In genomic region chr14:93116676-93117200, GRCh38 we compare ENCODE assay signal across 9 cellular contexts. TPM values are rescaled to one million over a fixed set of nuclear protein-coding genes. Genes with fewer than 3 reads are reported as not detected.
DNase-seq lines count a peak whose midpoint lies in the region; ATAC-seq and TF ChIP-seq lines count a peak whose summit lies in the region.
"Had no signal": no experiment of that assay in that cellular context is flagged by ENCODE, and none has a peak within 500 bp of the region (broad histone marks: within the 10 kb centered on the region; RNA-seq: fewer than 3 reads in every experiment).

No MANE protein-coding gene starts in this region.

- peak overlapping the region; percentile 65 for H3K4me3 Mint-ChIP-seq in WTC11
- H3K4me3 Mint-ChIP-seq in stimulated activated effector memory CD8-positive, alpha-beta T cell treated with anti-CD3 and anti-CD28 coated beads, Interleukin-12 subunit alpha, Interleukin-12 subunit beta, amount 100 ng/mL, for 72 hours, result peak overlapping the region; percentile 71

- H3K4me1 Mint-ChIP-seq in WTC11, result peaks cover 27% of the 10 kb centered on the region
- peaks cover 32% of the 10 kb centered on the region for H3K4me1 Mint-ChIP-seq in stimulated activated effector memory CD8-positive, alpha-beta T cell treated with anti-CD3 and anti-CD28 coated beads, Interleukin-12 subunit alpha, Interleukin-12 subunit beta, amount 100 ng/mL, for 72 hours

- POLR2A ChIA-PET in HCT116 (lab: Charles Lee) (interaction anchor here (0.7 kb wide), 1 partner anchor 15 kb away, joined by 3 read pairs; no protein-coding TSS in a partner anchor), WTC11 (lab: Charles Lee) (no interaction called here)

- H3K4me1 ChIP-seq in HCT116 (ENCODE audit: control insufficient read depth in 1 of 2, insufficient read depth in 2 of 2, low read length in 2 of 2) (peaks cover 16 to 34% of the 10 kb centered on the region in 2 experiments; a peak in 3 of 4 replicates), right cardiac atrium (ENCODE audit: control insufficient read depth, insufficient read depth, low read length) (peaks cover 7% of the 10 kb centered on the region)

- no TSS peak for BruUV-seq in HCT116 (replicated peaks; lab: Mats Ljungman, UMichigan)

- no peaks in the 10 kb centered on the region for H3K36me3 ChIP-seq in HCT116 (ENCODE audit: control insufficient read depth in 1 of 2, insufficient read depth in 2 of 2, low read length in 2 of 2)

- ATAC-seq in HCT116 (no peak), WTC11 (no peak), right cardiac atrium (no peak), HG03039 (IDR thresholded peaks at IDR 0.05; ENCODE audit: unreplicated experiment) (no peak)
- no peak for ATAC-seq in stimulated activated effector memory CD8-positive, alpha-beta T cell treated with anti-CD3 and anti-CD28 coated beads, Interleukin-12 subunit alpha, Interleukin-12 subunit beta, amount 100 ng/mL, for 72 hours

- TF ChIP-seq RAD21 in HCT116 (IDR thresholded peaks at IDR 0.05; ENCODE audit: low read depth), result no peak

- H3K27ac ChIP-seq in HCT116 (ENCODE audit: low read depth, low read length), result peak overlapping the region; percentile 90
- H3K27ac ChIP-seq in right cardiac atrium (ENCODE audit: low read length), result peak overlapping the region; percentile 68

- intact Hi-C loops in HCT116 (cut with micrococcal nuclease), result loop anchor here (10.0 kb wide), 1 partner anchor 498 kb away; no protein-coding TSS in a partner anchor
- intact Hi-C loops in right cardiac atrium (cut with DNase I), result loop anchor here in 1 of 4 donors (10.0 kb wide), 2 partner anchors 82 to 152 kb away; no protein-coding TSS in a partner anchor

- no peak for DNase-seq in HCT116 (ENCODE audit: low read depth, low spot score)
- DNase-seq in WTC11 (ENCODE audit: low spot score), result no peak
- no peak for DNase-seq in right cardiac atrium
- DNase-seq in stimulated activated effector memory CD8-positive, alpha-beta T cell treated with anti-CD3 and anti-CD28 coated beads, Interleukin-12 subunit alpha, Interleukin-12 subunit beta, amount 100 ng/mL, for 72 hours (ENCODE audit: low spot score in 2 of 2), result no peak
- DNase-seq in SK-N-DZ (ENCODE audit: low spot score), result no peak
- no peak for DNase-seq in epidermal melanocyte (ENCODE audit: insufficient read length, low spot score)
- DNase-seq: islet precursor cell, SW 1271 had no signal

- peaks cover 3% of the 10 kb centered on the region; the same call in 1 of the 2 replicates for H4K20me1 ChIP-seq in HCT116 (ENCODE audit: insufficient read depth)

- H3K36me3 Mint-ChIP-seq in WTC11, result no peaks in the 10 kb centered on the region
- no peaks in the 10 kb centered on the region for H3K36me3 Mint-ChIP-seq in stimulated activated effector memory CD8-positive, alpha-beta T cell treated with anti-CD3 and anti-CD28 coated beads, Interleukin-12 subunit alpha, Interleukin-12 subunit beta, amount 100 ng/mL, for 72 hours

- peak overlapping the region; percentile 83 for H3K9ac ChIP-seq in HCT116 (ENCODE audit: low read length)

- no peaks in the 10 kb centered on the region for H3K9me2 ChIP-seq in HCT116 (ENCODE audit: insufficient read depth)

- H3K27ac Mint-ChIP-seq in WTC11, result 0 out of 2 replicates have a peak overlapping the region, but pooled peaks have one; percentile 19
- H3K27ac Mint-ChIP-seq in stimulated activated effector memory CD8-positive, alpha-beta T cell treated with anti-CD3 and anti-CD28 coated beads, Interleukin-12 subunit alpha, Interleukin-12 subunit beta, amount 100 ng/mL, for 72 hours, result peak overlapping the region; percentile 88

- H3K27me3 ChIP-seq in HCT116 (ENCODE audit: insufficient read depth, low read length) (no peaks in the 10 kb centered on the region), right cardiac atrium (ENCODE audit: control insufficient read depth, insufficient read depth) (no peaks in the 10 kb centered on the region)

- peaks cover 19% of the 10 kb centered on the region for H3K79me2 ChIP-seq in HCT116 (ENCODE audit: insufficient read depth, low read length)

- WGBS in right cardiac atrium, result 85% methylated on average over 11 of the region's 11 CpGs

- H3K27me3 Mint-ChIP-seq in WTC11 (ENCODE audit: low read depth), result no peaks in the 10 kb centered on the region; the same call in 1 of the 2 replicates

- peak overlapping the region; percentile 99 for H3K4me2 ChIP-seq in HCT116 (ENCODE audit: low read length)

- no peaks in the 10 kb centered on the region for H3K9me3 ChIP-seq in HCT116 (ENCODE audit: control insufficient read depth in 1 of 2, insufficient read depth in 1 of 2, low read depth in 1 of 2, low read length in 2 of 2)
- no peaks in the 10 kb centered on the region for H3K9me3 ChIP-seq in right cardiac atrium (ENCODE audit: control insufficient read depth, low read length)

- TF ChIP-seq POLR2A in HCT116 (IDR thresholded peaks at IDR 0.05; ENCODE audit: borderline replicate concordance, extremely low read depth, insufficient read depth, insufficient read length), result no peak

- CTCF ChIA-PET in HCT116 (lab: Charles Lee), result interaction anchor here (0.7 kb wide), 1 partner anchor 170 kb away, joined by 3 read pairs; no protein-coding TSS in a partner anchor
- CTCF ChIA-PET in WTC11 (lab: Charles Lee), result interaction anchor here (0.6 to 5.4 kb wide), 17 partner anchors 10 to 430 kb away, joined by 3 to 131 read pairs (median 4); partner anchors contain the start of genes GON7, LYSET and MOAP1

- peak overlapping the region; percentile 56 to 92 for H3K4me3 ChIP-seq in HCT116 (replicated peaks in 1 of 2; ENCODE audit: low read depth in 1 of 2, low read length in 2 of 2)
- H3K4me3 ChIP-seq in right cardiac atrium (ENCODE audit: low read length), result peak overlapping the region; percentile 80

- RAD21 ChIA-PET in HCT116 (lab: Charles Lee; ENCODE audit: low non-redundant PET in 1 of 2, low total read pairs in 2 of 2, uncharacterized antibody in 2 of 2, unreplicated experiment in 2 of 2), result interaction anchor here in 1 of 2 experiments (0.6 kb wide), 1 partner anchor 22 kb away, joined by 4 read pairs; no protein-coding TSS in a partner anchor

- no peak for TF ChIP-seq CTCF in HCT116 (IDR thresholded peaks at IDR 0.05 in 2 of 3, conservative IDR thresholded peaks at IDR 0.05 in 1 of 3; ENCODE audit: borderline replicate concordance in 1 of 3, insufficient read depth in 1 of 3, low read depth in 2 of 3, low read length in 2 of 3)
- TF ChIP-seq CTCF in WTC11 (IDR thresholded peaks at IDR 0.05), result no peak

- peak overlapping the region; percentile 74 for H2AFZ ChIP-seq in HCT116 (ENCODE audit: low read depth, low read length, poor library complexity, severe bottlenecking)

- no peaks in the 10 kb centered on the region for H3K9me3 Mint-ChIP-seq in WTC11
- H3K9me3 Mint-ChIP-seq in stimulated activated effector memory CD8-positive, alpha-beta T cell treated with anti-CD3 and anti-CD28 coated beads, Interleukin-12 subunit alpha, Interleukin-12 subunit beta, amount 100 ng/mL, for 72 hours, result no peaks in the 10 kb centered on the region

TF ChIP-seq in HCT116, 20 proteins besides CTCF, POLR2A, EP300 and RAD21 (continues in another document):
- no peak for TF ChIP-seq SIN3A (IDR thresholded peaks at IDR 0.05; ENCODE audit: low read depth)
- TF ChIP-seq ZFX (IDR thresholded peaks at IDR 0.05), result no peak
- no peak for TF ChIP-seq EGR1 (IDR thresholded peaks at IDR 0.05; ENCODE audit: low read depth)
- TF ChIP-seq MAX (IDR thresholded peaks at IDR 0.05), result no peak

TF ChIP-seq in WTC11, 78 proteins besides CTCF, POLR2A, EP300 and RAD21:
- TF ChIP-seq E2F1 (CRISPR knock-in tag; IDR thresholded peaks at IDR 0.05) (no peak), ZNF121 (CRISPR knock-in tag; IDR thresholded peaks at IDR 0.05) (peak; percentile 95), ERG (CRISPR knock-in tag; IDR thresholded peaks at IDR 0.05) (no peak), GTF2I (CRISPR knock-in tag; conservative IDR thresholded peaks at IDR 0.05) (0 out of 2 replicates have a peak, but pooled peaks have one; percentile 3)
TF ChIP-seq in WTC11: peak in this region for 2.

RNA-seq across cellular contexts. Expression of gene ITPK1, which starts 1.0 kb away (rescaled TPM):
- total RNA-seq in HCT116 (2021; ENCODE audit: unreplicated experiment), result 70.2 TPM
- polyA plus RNA-seq in HCT116 (2012), result 54.0 and 63.9 TPM in 2 replicates
- total RNA-seq in WTC11 (2021), result 116 to 144 TPM (median 121 TPM) in 3 replicates
- 100 to 1,000 TPM; 113 to 135 (median 129) TPM for total RNA-seq in right cardiac atrium
- 78.2 TPM for polyA plus RNA-seq in right cardiac atrium
- polyA plus RNA-seq in SK-N-DZ (2014; cell fraction: cytosol; rRNA removed), result 32.3 and 42.2 TPM in 2 replicates
- polyA plus RNA-seq in SK-N-DZ (2014; cell fraction: nucleus; rRNA removed), result 16.4 and 32.0 TPM in 2 replicates
